ENCODE assay signal across 1 cellular context in the genomic region with DNA sequence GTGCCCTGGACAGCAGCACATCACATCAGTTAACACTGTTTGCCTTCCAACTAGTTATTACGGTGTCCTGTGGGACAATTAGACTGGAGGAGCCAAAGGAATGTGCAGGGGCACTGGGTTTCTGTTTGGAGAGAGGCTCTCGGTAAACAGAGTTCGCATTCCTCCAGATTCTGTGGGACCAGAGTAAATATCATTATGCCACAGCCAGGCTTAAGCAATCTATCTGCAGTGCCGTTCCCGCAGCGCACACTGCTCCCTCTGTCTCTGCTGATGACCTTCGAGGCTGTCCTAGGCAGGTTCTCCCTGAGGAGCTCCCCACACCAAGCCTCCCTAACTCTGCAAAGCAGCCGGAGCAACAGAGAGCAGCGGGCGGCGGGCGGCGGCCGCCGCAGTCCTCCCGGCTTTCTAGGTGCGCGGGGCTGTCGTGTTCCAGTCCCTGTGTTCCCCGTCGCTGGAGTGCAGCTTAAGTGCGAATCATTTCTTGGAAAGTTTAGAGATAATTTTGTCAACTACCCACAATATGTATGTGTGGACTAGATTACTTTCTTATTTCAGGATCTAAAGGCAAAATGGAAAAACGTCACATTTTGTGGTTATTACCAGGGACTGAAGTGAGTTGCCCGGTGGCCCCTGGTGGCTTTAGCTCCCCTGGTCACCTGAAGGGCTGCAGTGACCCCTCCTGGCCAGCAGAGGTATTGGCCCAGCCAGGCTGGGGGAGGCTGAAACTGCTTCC.
TF ChIP-seq lines count a peak whose summit lies in the region.

No MANE protein-coding gene starts in this region.

TF ChIP-seq in K562, 482 proteins besides CTCF, POLR2A, EP300 and RAD21 (continued from another document and continues in another):
- TF ChIP-seq, protein P1, sequence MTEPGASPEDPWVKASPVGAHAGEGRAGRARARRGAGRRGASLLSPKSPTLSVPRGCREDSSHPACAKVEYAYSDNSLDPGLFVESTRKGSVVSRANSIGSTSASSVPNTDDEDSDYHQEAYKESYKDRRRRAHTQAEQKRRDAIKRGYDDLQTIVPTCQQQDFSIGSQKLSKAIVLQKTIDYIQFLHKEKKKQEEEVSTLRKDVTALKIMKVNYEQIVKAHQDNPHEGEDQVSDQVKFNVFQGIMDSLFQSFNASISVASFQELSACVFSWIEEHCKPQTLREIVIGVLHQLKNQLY (CRISPR knock-in tag; conservative IDR thresholded peaks at IDR 0.05), result no peak
- no peak for TF ChIP-seq SMAD2 (IDR thresholded peaks at IDR 0.05; ENCODE audit: low read depth, low read length)
- TF ChIP-seq JUNB (CRISPR knock-in tag; conservative IDR thresholded peaks at IDR 0.05), result no peak
- TF ChIP-seq KDM2B (CRISPR knock-in tag; IDR thresholded peaks at IDR 0.05), result no peak
- TF ChIP-seq MYC (IDR thresholded peaks at IDR 0.05; ENCODE audit: low read depth, low read length), result peak; percentile 46
- no peak for TF ChIP-seq MYC (CRISPR knock-in tag; IDR thresholded peaks at IDR 0.05; ENCODE audit: borderline replicate concordance, low read depth)
- TF ChIP-seq SRF (CRISPR knock-in tag; IDR thresholded peaks at IDR 0.05), result no peak
- no peak for TF ChIP-seq SNRNP70 (optimal IDR thresholded peaks at IDR 0.05; ENCODE audit: low read depth, low read length)
- TF ChIP-seq, protein P2, sequence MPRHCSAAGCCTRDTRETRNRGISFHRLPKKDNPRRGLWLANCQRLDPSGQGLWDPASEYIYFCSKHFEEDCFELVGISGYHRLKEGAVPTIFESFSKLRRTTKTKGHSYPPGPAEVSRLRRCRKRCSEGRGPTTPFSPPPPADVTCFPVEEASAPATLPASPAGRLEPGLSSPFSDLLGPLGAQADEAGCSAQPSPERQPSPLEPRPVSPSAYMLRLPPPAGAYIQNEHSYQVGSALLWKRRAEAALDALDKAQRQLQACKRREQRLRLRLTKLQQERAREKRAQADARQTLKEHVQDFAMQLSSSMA (CRISPR knock-in tag; IDR thresholded peaks at IDR 0.05), result no peak
- TF ChIP-seq ZNF584 (CRISPR knock-in tag; IDR thresholded peaks at IDR 0.05; ENCODE audit: low read depth), result no peak
- TF ChIP-seq SP1 (CRISPR knock-in tag; IDR thresholded peaks at IDR 0.05), result peak; percentile 25; the same call in 1 of the 2 replicates
- no peak for TF ChIP-seq CHD1 (IDR thresholded peaks at IDR 0.05; ENCODE audit: low read length)
- TF ChIP-seq MYNN (IDR thresholded peaks at IDR 0.05), result 0 out of 2 replicates have a peak, but pooled peaks have one; percentile 9
- no peak for TF ChIP-seq MYNN (CRISPR knock-in tag; IDR thresholded peaks at IDR 0.05)
- no peak for TF ChIP-seq NFE2L1 (tag; IDR thresholded peaks at IDR 0.05; ENCODE audit: borderline replicate concordance, low read depth)
- TF ChIP-seq PHB2 (IDR thresholded peaks at IDR 0.05; ENCODE audit: low read depth), result no peak
- TF ChIP-seq, protein P3, sequence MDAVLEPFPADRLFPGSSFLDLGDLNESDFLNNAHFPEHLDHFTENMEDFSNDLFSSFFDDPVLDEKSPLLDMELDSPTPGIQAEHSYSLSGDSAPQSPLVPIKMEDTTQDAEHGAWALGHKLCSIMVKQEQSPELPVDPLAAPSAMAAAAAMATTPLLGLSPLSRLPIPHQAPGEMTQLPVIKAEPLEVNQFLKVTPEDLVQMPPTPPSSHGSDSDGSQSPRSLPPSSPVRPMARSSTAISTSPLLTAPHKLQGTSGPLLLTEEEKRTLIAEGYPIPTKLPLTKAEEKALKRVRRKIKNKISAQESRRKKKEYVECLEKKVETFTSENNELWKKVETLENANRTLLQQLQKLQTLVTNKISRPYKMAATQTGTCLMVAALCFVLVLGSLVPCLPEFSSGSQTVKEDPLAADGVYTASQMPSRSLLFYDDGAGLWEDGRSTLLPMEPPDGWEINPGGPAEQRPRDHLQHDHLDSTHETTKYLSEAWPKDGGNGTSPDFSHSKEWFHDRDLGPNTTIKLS (IDR thresholded peaks at IDR 0.05; ENCODE audit: borderline replicate concordance, low read depth), result no peak
- TF ChIP-seq NCOA1 (IDR thresholded peaks at IDR 0.05; ENCODE audit: low read depth), result no peak
- no peak; the same call in none of the 2 replicates for TF ChIP-seq CXXC5 (CRISPR knock-in tag; IDR thresholded peaks at IDR 0.05)
- TF ChIP-seq CEBPB (tag; IDR thresholded peaks at IDR 0.05), result 0 out of 2 replicates have a peak, but pooled peaks have one; percentile 6
- TF ChIP-seq RFX7 (CRISPR knock-in tag; IDR thresholded peaks at IDR 0.05), result no peak
- no peak for TF ChIP-seq HOXB6 (CRISPR knock-in tag; IDR thresholded peaks at IDR 0.05; ENCODE audit: borderline replicate concordance)
- TF ChIP-seq ZNF174 (CRISPR knock-in tag; IDR thresholded peaks at IDR 0.05), result no peak
- no peak for TF ChIP-seq ZNF436 (CRISPR knock-in tag; IDR thresholded peaks at IDR 0.05)
- TF ChIP-seq TAF15 (IDR thresholded peaks at IDR 0.05; ENCODE audit: low read depth, low read length), result no peak
- TF ChIP-seq GATAD2B (IDR thresholded peaks at IDR 0.05; ENCODE audit: borderline replicate concordance), result no peak
- no peak for TF ChIP-seq ZNF12 (CRISPR knock-in tag; IDR thresholded peaks at IDR 0.05)
- no peak for TF ChIP-seq RBM25 (IDR thresholded peaks at IDR 0.05; ENCODE audit: low read depth, low read length, severe bottlenecking)
- no peak for TF ChIP-seq ILF3 (IDR thresholded peaks at IDR 0.05; ENCODE audit: borderline replicate concordance)
- no peak for TF ChIP-seq SMARCC2 (IDR thresholded peaks at IDR 0.05; ENCODE audit: low read depth)
- TF ChIP-seq CTBP1 (IDR thresholded peaks at IDR 0.05; ENCODE audit: borderline replicate concordance), result no peak; the same call in 1 of the 2 replicates
- TF ChIP-seq, protein P4, sequence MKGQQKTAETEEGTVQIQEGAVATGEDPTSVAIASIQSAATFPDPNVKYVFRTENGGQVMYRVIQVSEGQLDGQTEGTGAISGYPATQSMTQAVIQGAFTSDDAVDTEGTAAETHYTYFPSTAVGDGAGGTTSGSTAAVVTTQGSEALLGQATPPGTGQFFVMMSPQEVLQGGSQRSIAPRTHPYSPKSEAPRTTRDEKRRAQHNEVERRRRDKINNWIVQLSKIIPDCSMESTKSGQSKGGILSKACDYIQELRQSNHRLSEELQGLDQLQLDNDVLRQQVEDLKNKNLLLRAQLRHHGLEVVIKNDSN (CRISPR knock-in tag; IDR thresholded peaks at IDR 0.05), result peak; percentile 39; the same call in 1 of the 2 replicates
- TF ChIP-seq, protein P5, sequence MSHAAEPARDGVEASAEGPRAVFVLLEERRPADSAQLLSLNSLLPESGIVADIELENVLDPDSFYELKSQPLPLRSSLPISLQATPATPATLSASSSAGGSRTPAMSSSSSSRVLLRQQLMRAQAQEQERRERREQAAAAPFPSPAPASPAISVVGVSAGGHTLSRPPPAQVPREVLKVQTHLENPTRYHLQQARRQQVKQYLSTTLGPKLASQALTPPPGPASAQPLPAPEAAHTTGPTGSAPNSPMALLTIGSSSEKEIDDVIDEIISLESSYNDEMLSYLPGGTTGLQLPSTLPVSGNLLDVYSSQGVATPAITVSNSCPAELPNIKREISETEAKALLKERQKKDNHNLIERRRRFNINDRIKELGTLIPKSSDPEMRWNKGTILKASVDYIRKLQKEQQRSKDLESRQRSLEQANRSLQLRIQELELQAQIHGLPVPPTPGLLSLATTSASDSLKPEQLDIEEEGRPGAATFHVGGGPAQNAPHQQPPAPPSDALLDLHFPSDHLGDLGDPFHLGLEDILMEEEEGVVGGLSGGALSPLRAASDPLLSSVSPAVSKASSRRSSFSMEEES (CRISPR knock-in tag; IDR thresholded peaks at IDR 0.05), result no peak
- TF ChIP-seq, protein P6, sequence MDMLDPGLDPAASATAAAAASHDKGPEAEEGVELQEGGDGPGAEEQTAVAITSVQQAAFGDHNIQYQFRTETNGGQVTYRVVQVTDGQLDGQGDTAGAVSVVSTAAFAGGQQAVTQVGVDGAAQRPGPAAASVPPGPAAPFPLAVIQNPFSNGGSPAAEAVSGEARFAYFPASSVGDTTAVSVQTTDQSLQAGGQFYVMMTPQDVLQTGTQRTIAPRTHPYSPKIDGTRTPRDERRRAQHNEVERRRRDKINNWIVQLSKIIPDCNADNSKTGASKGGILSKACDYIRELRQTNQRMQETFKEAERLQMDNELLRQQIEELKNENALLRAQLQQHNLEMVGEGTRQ (CRISPR knock-in tag; IDR thresholded peaks at IDR 0.05), result no peak
- no peak for TF ChIP-seq TAL1 (IDR thresholded peaks at IDR 0.05)
- TF ChIP-seq, protein P7, sequence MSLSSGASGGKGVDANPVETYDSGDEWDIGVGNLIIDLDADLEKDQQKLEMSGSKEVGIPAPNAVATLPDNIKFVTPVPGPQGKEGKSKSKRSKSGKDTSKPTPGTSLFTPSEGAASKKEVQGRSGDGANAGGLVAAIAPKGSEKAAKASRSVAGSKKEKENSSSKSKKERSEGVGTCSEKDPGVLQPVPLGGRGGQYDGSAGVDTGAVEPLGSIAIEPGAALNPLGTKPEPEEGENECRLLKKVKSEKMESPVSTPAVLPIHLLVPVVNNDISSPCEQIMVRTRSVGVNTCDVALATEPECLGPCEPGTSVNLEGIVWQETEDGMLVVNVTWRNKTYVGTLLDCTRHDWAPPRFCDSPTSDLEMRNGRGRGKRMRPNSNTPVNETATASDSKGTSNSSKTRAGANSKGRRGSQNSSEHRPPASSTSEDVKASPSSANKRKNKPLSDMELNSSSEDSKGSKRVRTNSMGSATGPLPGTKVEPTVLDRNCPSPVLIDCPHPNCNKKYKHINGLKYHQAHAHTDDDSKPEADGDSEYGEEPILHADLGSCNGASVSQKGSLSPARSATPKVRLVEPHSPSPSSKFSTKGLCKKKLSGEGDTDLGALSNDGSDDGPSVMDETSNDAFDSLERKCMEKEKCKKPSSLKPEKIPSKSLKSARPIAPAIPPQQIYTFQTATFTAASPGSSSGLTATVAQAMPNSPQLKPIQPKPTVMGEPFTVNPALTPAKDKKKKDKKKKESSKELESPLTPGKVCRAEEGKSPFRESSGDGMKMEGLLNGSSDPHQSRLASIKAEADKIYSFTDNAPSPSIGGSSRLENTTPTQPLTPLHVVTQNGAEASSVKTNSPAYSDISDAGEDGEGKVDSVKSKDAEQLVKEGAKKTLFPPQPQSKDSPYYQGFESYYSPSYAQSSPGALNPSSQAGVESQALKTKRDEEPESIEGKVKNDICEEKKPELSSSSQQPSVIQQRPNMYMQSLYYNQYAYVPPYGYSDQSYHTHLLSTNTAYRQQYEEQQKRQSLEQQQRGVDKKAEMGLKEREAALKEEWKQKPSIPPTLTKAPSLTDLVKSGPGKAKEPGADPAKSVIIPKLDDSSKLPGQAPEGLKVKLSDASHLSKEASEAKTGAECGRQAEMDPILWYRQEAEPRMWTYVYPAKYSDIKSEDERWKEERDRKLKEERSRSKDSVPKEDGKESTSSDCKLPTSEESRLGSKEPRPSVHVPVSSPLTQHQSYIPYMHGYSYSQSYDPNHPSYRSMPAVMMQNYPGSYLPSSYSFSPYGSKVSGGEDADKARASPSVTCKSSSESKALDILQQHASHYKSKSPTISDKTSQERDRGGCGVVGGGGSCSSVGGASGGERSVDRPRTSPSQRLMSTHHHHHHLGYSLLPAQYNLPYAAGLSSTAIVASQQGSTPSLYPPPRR (CRISPR knock-in tag; IDR thresholded peaks at IDR 0.05; ENCODE audit: borderline replicate concordance), result no peak
- no peak for TF ChIP-seq MECOM (CRISPR knock-in tag; IDR thresholded peaks at IDR 0.05)
- TF ChIP-seq, protein P8, sequence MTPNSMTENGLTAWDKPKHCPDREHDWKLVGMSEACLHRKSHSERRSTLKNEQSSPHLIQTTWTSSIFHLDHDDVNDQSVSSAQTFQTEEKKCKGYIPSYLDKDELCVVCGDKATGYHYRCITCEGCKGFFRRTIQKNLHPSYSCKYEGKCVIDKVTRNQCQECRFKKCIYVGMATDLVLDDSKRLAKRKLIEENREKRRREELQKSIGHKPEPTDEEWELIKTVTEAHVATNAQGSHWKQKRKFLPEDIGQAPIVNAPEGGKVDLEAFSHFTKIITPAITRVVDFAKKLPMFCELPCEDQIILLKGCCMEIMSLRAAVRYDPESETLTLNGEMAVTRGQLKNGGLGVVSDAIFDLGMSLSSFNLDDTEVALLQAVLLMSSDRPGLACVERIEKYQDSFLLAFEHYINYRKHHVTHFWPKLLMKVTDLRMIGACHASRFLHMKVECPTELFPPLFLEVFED (CRISPR knock-in tag; conservative IDR thresholded peaks at IDR 0.05), result no peak
- TF ChIP-seq L3MBTL2 (IDR thresholded peaks at IDR 0.05), result peak; percentile 48; the same call in 1 of the 2 replicates
- no peak for TF ChIP-seq RBFOX2 (IDR thresholded peaks at IDR 0.05; ENCODE audit: low read depth, low read length)
- TF ChIP-seq ZNF263 (CRISPR knock-in tag; IDR thresholded peaks at IDR 0.05; ENCODE audit: borderline replicate concordance), result peak; percentile 70; the same call in 1 of the 2 replicates
- TF ChIP-seq, protein P9, sequence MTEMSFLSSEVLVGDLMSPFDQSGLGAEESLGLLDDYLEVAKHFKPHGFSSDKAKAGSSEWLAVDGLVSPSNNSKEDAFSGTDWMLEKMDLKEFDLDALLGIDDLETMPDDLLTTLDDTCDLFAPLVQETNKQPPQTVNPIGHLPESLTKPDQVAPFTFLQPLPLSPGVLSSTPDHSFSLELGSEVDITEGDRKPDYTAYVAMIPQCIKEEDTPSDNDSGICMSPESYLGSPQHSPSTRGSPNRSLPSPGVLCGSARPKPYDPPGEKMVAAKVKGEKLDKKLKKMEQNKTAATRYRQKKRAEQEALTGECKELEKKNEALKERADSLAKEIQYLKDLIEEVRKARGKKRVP (CRISPR knock-in tag; IDR thresholded peaks at IDR 0.05), result no peak
- TF ChIP-seq SMARCA4 (IDR thresholded peaks at IDR 0.05), result no peak
- TF ChIP-seq SUPT5H (IDR thresholded peaks at IDR 0.05), result no peak
- TF ChIP-seq KLF10 (CRISPR knock-in tag; IDR thresholded peaks at IDR 0.05), result no peak
- no peak for TF ChIP-seq HDAC8 (tag; IDR thresholded peaks at IDR 0.05)
- no peak for TF ChIP-seq ZNF232 (CRISPR knock-in tag; IDR thresholded peaks at IDR 0.05)
- no peak; the same call in 1 of the 2 replicates for TF ChIP-seq ZC3H11A (IDR thresholded peaks at IDR 0.05; ENCODE audit: low read depth, low read length)
- TF ChIP-seq ARID1B (IDR thresholded peaks at IDR 0.05), result peak; percentile 27; the same call in 1 of the 2 replicates
- TF ChIP-seq ETS2 (tag; IDR thresholded peaks at IDR 0.05; ENCODE audit: borderline replicate concordance, poor library complexity, severe bottlenecking), result no peak
- TF ChIP-seq, protein P10, sequence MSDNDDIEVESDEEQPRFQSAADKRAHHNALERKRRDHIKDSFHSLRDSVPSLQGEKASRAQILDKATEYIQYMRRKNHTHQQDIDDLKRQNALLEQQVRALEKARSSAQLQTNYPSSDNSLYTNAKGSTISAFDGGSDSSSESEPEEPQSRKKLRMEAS (CRISPR knock-in tag; IDR thresholded peaks at IDR 0.05), result no peak
- TF ChIP-seq ESRRB (CRISPR knock-in tag; IDR thresholded peaks at IDR 0.05; ENCODE audit: borderline replicate concordance), result no peak
- TF ChIP-seq HMG20B (CRISPR knock-in tag; IDR thresholded peaks at IDR 0.05), result no peak
- peak; percentile 81 for TF ChIP-seq CC2D1A (IDR thresholded peaks at IDR 0.05)
- TF ChIP-seq NELFE (IDR thresholded peaks at IDR 0.05; ENCODE audit: insufficient read depth, insufficient read length), result no peak
- TF ChIP-seq, protein P11, sequence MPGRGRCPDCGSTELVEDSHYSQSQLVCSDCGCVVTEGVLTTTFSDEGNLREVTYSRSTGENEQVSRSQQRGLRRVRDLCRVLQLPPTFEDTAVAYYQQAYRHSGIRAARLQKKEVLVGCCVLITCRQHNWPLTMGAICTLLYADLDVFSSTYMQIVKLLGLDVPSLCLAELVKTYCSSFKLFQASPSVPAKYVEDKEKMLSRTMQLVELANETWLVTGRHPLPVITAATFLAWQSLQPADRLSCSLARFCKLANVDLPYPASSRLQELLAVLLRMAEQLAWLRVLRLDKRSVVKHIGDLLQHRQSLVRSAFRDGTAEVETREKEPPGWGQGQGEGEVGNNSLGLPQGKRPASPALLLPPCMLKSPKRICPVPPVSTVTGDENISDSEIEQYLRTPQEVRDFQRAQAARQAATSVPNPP (IDR thresholded peaks at IDR 0.05; ENCODE audit: borderline replicate concordance, insufficient read depth, insufficient read length), result no peak
- 0 out of 2 replicates have a peak, but pooled peaks have one; percentile 37 for TF ChIP-seq MAFK (IDR thresholded peaks at IDR 0.05; ENCODE audit: low read length)
